In the genomic region with DNA sequence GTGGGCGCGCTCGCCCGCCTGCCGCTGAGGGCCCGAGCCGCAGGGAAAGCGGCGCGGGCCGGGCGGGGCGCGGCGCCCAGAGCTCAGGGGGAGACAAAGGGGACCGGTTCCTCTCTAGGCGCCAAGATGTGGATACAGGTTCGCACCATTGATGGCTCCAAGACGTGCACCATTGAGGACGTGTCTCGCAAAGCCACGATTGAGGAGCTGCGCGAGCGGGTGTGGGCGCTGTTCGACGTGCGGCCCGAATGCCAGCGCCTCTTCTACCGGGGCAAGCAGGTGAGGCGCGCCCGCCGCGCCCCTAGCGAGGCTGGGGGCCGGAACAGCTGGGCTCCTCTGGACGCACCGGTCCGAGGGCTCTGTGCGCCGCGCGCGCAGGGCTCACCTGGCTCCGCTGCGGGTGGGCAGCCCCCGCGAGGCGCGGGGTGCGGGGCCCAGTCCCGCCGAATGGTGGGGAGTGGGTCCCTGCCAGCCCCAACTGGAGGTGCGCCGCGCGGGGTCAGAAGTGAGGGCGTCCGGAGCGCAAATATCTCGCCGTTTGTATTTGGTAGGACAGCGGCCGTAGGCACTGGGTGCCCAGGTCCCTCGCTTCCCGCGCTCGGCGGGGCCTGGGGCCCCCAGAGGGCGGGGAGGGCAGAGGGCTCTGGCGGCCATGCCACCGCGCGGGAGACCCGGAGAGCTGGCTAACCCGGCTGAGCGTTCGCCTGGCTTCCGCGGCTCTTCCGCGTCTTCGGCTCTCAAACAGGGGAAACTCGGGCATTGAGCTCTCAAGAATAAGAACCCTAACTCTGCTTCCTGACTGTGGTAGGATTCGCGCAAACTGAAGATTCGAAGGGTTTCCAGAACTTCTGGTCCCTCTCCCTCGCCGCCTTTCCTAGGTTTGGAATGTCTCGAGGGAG, we compare ENCODE assay signal across 1 cellular context.
TF ChIP-seq lines count a peak whose summit lies in the region.

No MANE protein-coding gene starts in this region.

TF ChIP-seq in endothelial cell of umbilical vein, 7 proteins besides CTCF, POLR2A, EP300 and RAD21:
- no peak for TF ChIP-seq MYC (IDR thresholded peaks at IDR 0.05; ENCODE audit: low read depth, low read length)
- TF ChIP-seq EZH2 (IDR thresholded peaks at IDR 0.05; ENCODE audit: borderline replicate concordance, low read depth, low read length, severe bottlenecking) = no peak
